Comparison of ENCODE assay signal across 20 cellular contexts in genomic region chr9:100590481-100590880, GRCh38. TPM values are rescaled to one million over a fixed set of nuclear protein-coding genes. Genes with fewer than 3 reads are reported as not detected.
DNase-seq lines count a peak whose midpoint lies in the region; ATAC-seq and TF ChIP-seq lines count a peak whose summit lies in the region.
"Had no signal": no experiment of that assay in that cellular context is flagged by ENCODE, and none has a peak within 500 bp of the region (broad histone marks: within the 10 kb centered on the region; RNA-seq: fewer than 3 reads in every experiment).

No MANE protein-coding gene starts in this region.

- no peak overlapping the region for H3K27ac ChIP-seq in PC-3 (ENCODE audit: low read length)
- H3K27ac ChIP-seq in right atrium auricular region: no peak overlapping the region
- H3K27ac ChIP-seq: KMS-11, transverse colon had no signal

- no peaks in the 10 kb centered on the region for H3K9me2 ChIP-seq in PC-3 (replicated peaks; ENCODE audit: low read length)

- H3K27me3 ChIP-seq in PC-3 (ENCODE audit: low read length) (no peaks in the 10 kb centered on the region), right atrium auricular region (no peaks in the 10 kb centered on the region)
- H3K27me3 ChIP-seq: transverse colon had no signal

- BruUV-seq in PC-3 (replicated peaks; lab: Mats Ljungman, UMichigan): no TSS peak

- CTCF ChIA-PET in PC-3 (lab: Charles Lee): no interaction called here

- H3K4me3 Mint-ChIP-seq in nephron progenitor cell: no peak overlapping the region
- H3K4me3 Mint-ChIP-seq: activated naive CD8-positive, alpha-beta T cell treated with anti-CD3 and anti-CD28 coated beads for 36 hours; CD8-positive, alpha-beta memory T cell; nephron had no signal

- ATAC-seq in PC-3: peak; percentile 8; the same call in 1 of the 2 replicates
- ATAC-seq: left cardiac atrium had no signal

- intact Hi-C loops in PC-3 (cut with micrococcal nuclease): loop anchor here (10.0 kb wide), 1 partner anchor 236 kb away; the partner anchor contains the start of gene TEX10

- H3K9ac ChIP-seq in PC-3 (ENCODE audit: low read length): no peak overlapping the region
- H3K9ac ChIP-seq: KMS-11 had no signal

- H3F3A ChIP-seq in PC-3 (ENCODE audit: low read length, unreplicated experiment): no peaks in the 10 kb centered on the region

- no peaks in the 10 kb centered on the region for H3K79me2 ChIP-seq in PC-3 (ENCODE audit: low read length)

- H3K4me3 ChIP-seq in AG10803 (ENCODE audit: low read length): no peak overlapping the region
- H3K4me3 ChIP-seq in PC-3 (ENCODE audit: low read length): no peak overlapping the region
- H3K4me3 ChIP-seq in right atrium auricular region: no peak overlapping the region
- H3K4me3 ChIP-seq: transverse colon had no signal

- DNase-seq in AG10803 (ENCODE audit: low read depth): peak; percentile 46
- no peak for DNase-seq in PC-3
- peak; percentile 34 for DNase-seq in dedifferentiated amniotic fluid mesenchymal stem cell (ENCODE audit: extremely low spot score)
- no peak for DNase-seq in nephron progenitor cell
- DNase-seq in stimulated activated naive CD4-positive, alpha-beta T cell treated with Interleukin-2 at 50 U/mL for 16 hours (lab: John Stamatoyannopoulos, UW): no peak
- no peak for DNase-seq in DMS79 (lab: John Stamatoyannopoulos, UW)
- DNase-seq in stimulated activated CD4-positive, alpha-beta T cell treated with anti-CD3 and anti-CD28 coated beads, Interleukin-1b, Interleukin-23, amount 100 ng/mL, for 48 hours: no peak
- DNase-seq in right atrium auricular region (ENCODE audit: low spot score): no peak
- DNase-seq: activated naive CD8-positive, alpha-beta T cell treated with anti-CD3 and anti-CD28 coated beads for 36 hours; CD8-positive, alpha-beta memory T cell; DND-41; effector CD4-positive, alpha-beta T cell; foreskin melanocyte; left cardiac atrium; NCI-H526 treated with DMSO at 0.1 percent for 48 hours; stimulated activated CD4-positive, alpha-beta T cell treated with anti-CD3 and anti-CD28 coated beads, Interleukin-12 subunit alpha, Interleukin-12 subunit beta, amount 100 ng/mL, for 4 hours; T-helper 2 cell; transverse colon had no signal

- H3K27ac Mint-ChIP-seq in nephron progenitor cell: peak overlapping the region; percentile 1
- H3K27ac Mint-ChIP-seq: activated naive CD8-positive, alpha-beta T cell treated with anti-CD3 and anti-CD28 coated beads for 36 hours; CD8-positive, alpha-beta memory T cell; nephron had no signal

- no peaks in the 10 kb centered on the region for H3K27me3 Mint-ChIP-seq in nephron progenitor cell (ENCODE audit: low read depth, poor library complexity)
- H3K27me3 Mint-ChIP-seq: activated naive CD8-positive, alpha-beta T cell treated with anti-CD3 and anti-CD28 coated beads for 36 hours had no signal

- no peaks in the 10 kb centered on the region for H3K36me3 ChIP-seq in PC-3 (ENCODE audit: low read depth, low read length)
- peaks cover 7% of the 10 kb centered on the region for H3K36me3 ChIP-seq in right atrium auricular region
- H3K36me3 ChIP-seq: transverse colon had no signal

- no peak overlapping the region for H3K4me2 ChIP-seq in PC-3 (ENCODE audit: low read length)
- H3K4me2 ChIP-seq: KMS-11 had no signal

- H3K9me3 Mint-ChIP-seq in nephron progenitor cell: no peaks in the 10 kb centered on the region
- H3K9me3 Mint-ChIP-seq: activated naive CD8-positive, alpha-beta T cell treated with anti-CD3 and anti-CD28 coated beads for 36 hours; CD8-positive, alpha-beta memory T cell; nephron had no signal

- H3K36me3 Mint-ChIP-seq in nephron progenitor cell (ENCODE audit: low read depth): peaks cover 16% of the 10 kb centered on the region
- H3K36me3 Mint-ChIP-seq: activated naive CD8-positive, alpha-beta T cell treated with anti-CD3 and anti-CD28 coated beads for 36 hours; CD8-positive, alpha-beta memory T cell had no signal

- H3K4me1 Mint-ChIP-seq in nephron progenitor cell: peaks cover 3% of the 10 kb centered on the region
- H3K4me1 Mint-ChIP-seq: activated naive CD8-positive, alpha-beta T cell treated with anti-CD3 and anti-CD28 coated beads for 36 hours; CD8-positive, alpha-beta memory T cell had no signal

- TF ChIP-seq CTCF in AG10803 (conservative IDR thresholded peaks at IDR 0.05; ENCODE audit: low read length) (no peak), PC-3 (conservative IDR thresholded peaks at IDR 0.05; ENCODE audit: low read depth, low read length) (no peak), nephron progenitor cell (IDR thresholded peaks at IDR 0.05) (no peak), right atrium auricular region (IDR thresholded peaks at IDR 0.05) (no peak)

- POLR2A ChIA-PET in PC-3 (lab: Charles Lee; ENCODE audit: unreplicated experiment): no interaction called here

- H3K9me3 ChIP-seq in PC-3 (ENCODE audit: low read length) (no peaks in the 10 kb centered on the region), right atrium auricular region (no peaks in the 10 kb centered on the region)
- H3K9me3 ChIP-seq: transverse colon had no signal

- no peak overlapping the region for H2AFZ ChIP-seq in PC-3 (ENCODE audit: low read length)

- no peaks in the 10 kb centered on the region for H4K20me1 ChIP-seq in PC-3 (ENCODE audit: low read length)

- H3K4me1 ChIP-seq in PC-3 (ENCODE audit: insufficient read depth, low read length) (peaks cover 28% of the 10 kb centered on the region), right atrium auricular region (peaks cover 0 to 3% of the 10 kb centered on the region in 2 donors)
- H3K4me1 ChIP-seq: transverse colon had no signal

RNA-seq across cellular contexts. Expression of gene CAVIN4, which starts 12.6 kb away (rescaled TPM):
- 0.95 and 1.0 TPM in 2 replicates for total RNA-seq in PC-3 (2014; rRNA removed)
- 10 to 100 TPM; 33.3 to 41.2 TPM for total RNA-seq in right atrium auricular region

Comparison
In these comparisons a context has a peak if more than half of its experiments do, and no peak if none do; other contexts are left out.
1. DNase-seq: peak in AG10803 (single experiment) and dedifferentiated amniotic fluid mesenchymal stem cell (single experiment); none in PC-3 (single experiment), nephron progenitor cell (single experiment), stimulated activated naive CD4-positive, alpha-beta T cell treated with Interleukin-2 at 50 U/mL for 16 hours (single experiment), DMS79 (single experiment), stimulated activated CD4-positive, alpha-beta T cell treated with anti-CD3 and anti-CD28 coated beads, Interleukin-1b, Interleukin-23, amount 100 ng/mL, for 48 hours (single experiment) and right atrium auricular region (single experiment).
2. RNA of gene CAVIN4, which starts 12.6 kb away (total RNA-seq): 33.3 to 41.2 TPM in right atrium auricular region; 0.95 to 1.0 TPM in PC-3; every median in the first group is over 10 times any median in the second.